12 cellular contexts compared by ENCODE assay signal in the genomic region with DNA sequence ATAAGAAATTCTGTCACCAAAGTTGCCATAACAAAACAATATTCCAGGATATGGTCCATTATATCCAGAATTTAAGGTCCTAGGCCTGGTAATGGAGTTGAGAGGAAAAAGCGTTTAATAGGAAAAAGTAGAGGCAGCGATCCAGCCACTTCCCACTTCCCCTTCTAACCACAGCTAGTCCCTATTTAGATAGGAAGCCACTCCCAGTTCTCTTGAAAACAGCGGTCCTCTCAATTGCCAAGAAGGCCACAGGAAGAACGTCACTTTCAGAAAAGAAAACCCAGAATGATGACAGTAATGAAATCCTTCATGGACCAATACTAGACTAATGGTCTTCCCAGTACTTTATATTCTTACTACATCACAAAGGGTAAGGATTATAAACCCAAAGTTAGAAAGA. TPM values are rescaled to one million over a fixed set of nuclear protein-coding genes. Genes with fewer than 3 reads are reported as not detected.
A peak's percentile ranks its signal among the peaks of the same experiment; 100 is the strongest.
DNase-seq lines count a peak whose midpoint lies in the region; ATAC-seq and TF ChIP-seq lines count a peak whose summit lies in the region.
"Had no signal": no experiment of that assay in that cellular context is flagged by ENCODE, and none has a peak within 500 bp of the region (broad histone marks: within the 10 kb centered on the region; RNA-seq: fewer than 3 reads in every experiment).

No MANE protein-coding gene starts in this region.

- peak overlapping the region; percentile 28 for H3K4me3 Mint-ChIP-seq in activated CD4-positive, alpha-beta T cell treated with anti-CD3 and anti-CD28 coated beads, Interleukin-2, amount 10 ng/mL, durations not matched to agents 24 days and 14 days
- no peak overlapping the region for H3K4me3 Mint-ChIP-seq in activated T-helper 1 cell treated with anti-CD3 and anti-CD28 coated beads, Interleukin-12 subunit alpha, Interleukin-12 subunit beta, Interleukin-2, Interleukin-4 antibody, amounts not matched to agents 30 ng/mL and 10 ng/mL and 1 ng/mL, durations not matched to agents 14 hours and 24 hours and 36 hours
- H3K4me3 Mint-ChIP-seq: nephron had no signal

- peak overlapping the region; percentile 36 for H3K27ac ChIP-seq in suprapubic skin
- H3K27ac ChIP-seq: A549 had no signal

- peak overlapping the region; percentile 51 for H3K27ac Mint-ChIP-seq in activated CD4-positive, alpha-beta T cell treated with anti-CD3 and anti-CD28 coated beads, Interleukin-2, amount 10 ng/mL, durations not matched to agents 24 days and 14 days
- peak overlapping the region; percentile 44 for H3K27ac Mint-ChIP-seq in activated T-helper 1 cell treated with anti-CD3 and anti-CD28 coated beads, Interleukin-12 subunit alpha, Interleukin-12 subunit beta, Interleukin-2, Interleukin-4 antibody, amounts not matched to agents 30 ng/mL and 10 ng/mL and 1 ng/mL, durations not matched to agents 14 hours and 24 hours and 36 hours
- H3K27ac Mint-ChIP-seq: nephron had no signal

- H3K4me1 Mint-ChIP-seq in activated CD4-positive, alpha-beta T cell treated with anti-CD3 and anti-CD28 coated beads, Interleukin-2, amount 10 ng/mL, durations not matched to agents 24 days and 14 days, result peaks cover 21% of the 10 kb centered on the region
- peaks cover 18% of the 10 kb centered on the region for H3K4me1 Mint-ChIP-seq in activated T-helper 1 cell treated with anti-CD3 and anti-CD28 coated beads, Interleukin-12 subunit alpha, Interleukin-12 subunit beta, Interleukin-2, Interleukin-4 antibody, amounts not matched to agents 30 ng/mL and 10 ng/mL and 1 ng/mL, durations not matched to agents 14 hours and 24 hours and 36 hours (ENCODE audit: low read depth)

- TF ChIP-seq POLR2A in suprapubic skin (IDR thresholded peaks at IDR 0.05), result no peak

- peaks cover 3% of the 10 kb centered on the region for H3K36me3 Mint-ChIP-seq in activated CD4-positive, alpha-beta T cell treated with anti-CD3 and anti-CD28 coated beads, Interleukin-2, amount 10 ng/mL, durations not matched to agents 24 days and 14 days (ENCODE audit: low read depth)
- H3K36me3 Mint-ChIP-seq in activated T-helper 1 cell treated with anti-CD3 and anti-CD28 coated beads, Interleukin-12 subunit alpha, Interleukin-12 subunit beta, Interleukin-2, Interleukin-4 antibody, amounts not matched to agents 30 ng/mL and 10 ng/mL and 1 ng/mL, durations not matched to agents 14 hours and 24 hours and 36 hours (ENCODE audit: low read depth), result peaks cover 2% of the 10 kb centered on the region

- no peaks in the 10 kb centered on the region for H3K9me3 Mint-ChIP-seq in activated CD4-positive, alpha-beta T cell treated with anti-CD3 and anti-CD28 coated beads, Interleukin-2, amount 10 ng/mL, durations not matched to agents 24 days and 14 days
- H3K9me3 Mint-ChIP-seq in activated T-helper 1 cell treated with anti-CD3 and anti-CD28 coated beads, Interleukin-12 subunit alpha, Interleukin-12 subunit beta, Interleukin-2, Interleukin-4 antibody, amounts not matched to agents 30 ng/mL and 10 ng/mL and 1 ng/mL, durations not matched to agents 14 hours and 24 hours and 36 hours, result no peaks in the 10 kb centered on the region
- H3K9me3 Mint-ChIP-seq: nephron had no signal

- no peaks in the 10 kb centered on the region for H3K27me3 Mint-ChIP-seq in activated CD4-positive, alpha-beta T cell treated with anti-CD3 and anti-CD28 coated beads, Interleukin-2, amount 10 ng/mL, durations not matched to agents 24 days and 14 days
- H3K27me3 Mint-ChIP-seq in activated T-helper 1 cell treated with anti-CD3 and anti-CD28 coated beads, Interleukin-12 subunit alpha, Interleukin-12 subunit beta, Interleukin-2, Interleukin-4 antibody, amounts not matched to agents 30 ng/mL and 10 ng/mL and 1 ng/mL, durations not matched to agents 14 hours and 24 hours and 36 hours (ENCODE audit: insufficient read depth), result no peaks in the 10 kb centered on the region

- H3K27me3 ChIP-seq in suprapubic skin, result no peaks in the 10 kb centered on the region

- ATAC-seq in left ventricle myocardium superior, result peak; percentile 76
- no peak for ATAC-seq in HG02981 (IDR thresholded peaks at IDR 0.05; ENCODE audit: unreplicated experiment)
- ATAC-seq: A549 had no signal

- intact Hi-C loops in activated CD4-positive, alpha-beta T cell treated with anti-CD3 and anti-CD28 coated beads, Interleukin-2, amount 10 ng/mL, durations not matched to agents 24 days and 14 days (cut with micrococcal nuclease), result no loop called here
- intact Hi-C loops in activated T-helper 1 cell treated with anti-CD3 and anti-CD28 coated beads, Interleukin-12 subunit alpha, Interleukin-12 subunit beta, Interleukin-2, Interleukin-4 antibody, amounts not matched to agents 30 ng/mL and 10 ng/mL and 1 ng/mL, durations not matched to agents 14 hours and 24 hours and 36 hours (cut with micrococcal nuclease), result loop anchor here (5.0 kb wide), 1 partner anchor 419 kb away; no protein-coding TSS in a partner anchor
- intact Hi-C loops in left ventricle myocardium superior (cut with micrococcal nuclease), result loop anchor here (10.0 kb wide), 1 partner anchor 106 kb away; a partner anchor contains a TSS

- 64% methylated on average over 4 of the region's 4 CpGs for WGBS in suprapubic skin

- no peak for TF ChIP-seq CTCF in suprapubic skin (IDR thresholded peaks at IDR 0.05)

- no peaks in the 10 kb centered on the region for H3K4me1 ChIP-seq in suprapubic skin

- no peak for TF ChIP-seq EP300 in suprapubic skin (IDR thresholded peaks at IDR 0.05)

- no peaks in the 10 kb centered on the region for H3K9me3 ChIP-seq in suprapubic skin
- H3K9me3 ChIP-seq: A549 had no signal

- no peak overlapping the region for H3K4me3 ChIP-seq in suprapubic skin
- H3K4me3 ChIP-seq: A549 had no signal

- H3K36me3 ChIP-seq in suprapubic skin, result no peaks in the 10 kb centered on the region

- DNase-seq in activated CD4-positive, alpha-beta T cell treated with anti-CD3 and anti-CD28 coated beads, Interleukin-2, amount 10 ng/mL, durations not matched to agents 24 days and 14 days, result no peak
- no peak for DNase-seq in activated CD4-positive, alpha-beta T cell treated with anti-CD3 and anti-CD28 coated beads for 4 hours
- no peak for DNase-seq in activated T-helper 1 cell treated with anti-CD3 and anti-CD28 coated beads, Interleukin-12 subunit alpha, Interleukin-12 subunit beta, Interleukin-2, Interleukin-4 antibody, amounts not matched to agents 30 ng/mL and 10 ng/mL and 1 ng/mL, durations not matched to agents 14 hours and 24 hours and 36 hours (ENCODE audit: low spot score)
- DNase-seq in left ventricle myocardium superior (no peak), suprapubic skin (ENCODE audit: low spot score in 2 of 2) (no peak), epidermal melanocyte (ENCODE audit: insufficient read length, low spot score) (no peak), mesenteric fat pad (ENCODE audit: low spot score) (no peak)
- DNase-seq: DMS53, NCI-H1417 had no signal

RNA-seq across cellular contexts. Expression of a gene that starts 38.6 kb away (rescaled TPM):
- 9.9 and 11.1 TPM in 2 replicates for total RNA-seq in activated CD4-positive, alpha-beta T cell treated with anti-CD3 and anti-CD28 coated beads, Interleukin-2, amount 10 ng/mL, durations not matched to agents 24 days and 14 days
- total RNA-seq in activated T-helper 1 cell treated with anti-CD3 and anti-CD28 coated beads, Interleukin-12 subunit alpha, Interleukin-12 subunit beta, Interleukin-2, Interleukin-4 antibody, amounts not matched to agents 30 ng/mL and 10 ng/mL and 1 ng/mL, durations not matched to agents 14 hours and 24 hours and 36 hours, result 9.5 and 11.4 TPM in 2 replicates
- total RNA-seq in left ventricle myocardium superior, result 8.4 TPM
- 10 to 100 TPM in 3 of 4 donors, 1 to 10 TPM in 1; 6.8 to 22.2 (median 12.2) TPM for total RNA-seq in suprapubic skin
- 66.7 TPM for total RNA-seq in mesenteric fat pad
